17 cellular contexts compared by ENCODE assay signal in the genomic region with DNA sequence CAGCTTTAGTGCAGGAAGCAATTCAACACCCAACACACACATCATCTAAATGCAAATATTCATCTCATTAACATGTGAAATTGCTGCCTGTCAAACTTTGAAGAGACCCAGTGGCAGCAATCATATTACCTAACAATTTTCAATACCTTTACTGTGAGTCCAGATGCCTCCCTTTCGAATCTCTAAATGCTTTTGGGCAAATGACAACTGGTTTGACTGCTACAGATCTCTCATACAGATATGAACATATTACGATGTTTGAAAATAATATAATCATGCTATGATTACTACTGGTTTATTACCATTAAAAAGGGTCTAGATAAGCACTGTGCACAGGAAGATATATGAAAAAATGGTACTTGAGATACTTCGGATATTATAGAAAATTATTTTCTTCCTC.
DNase-seq lines count a peak whose midpoint lies in the region; ATAC-seq and TF ChIP-seq lines count a peak whose summit lies in the region.
"Had no signal": no experiment of that assay in that cellular context is flagged by ENCODE, and none has a peak within 500 bp of the region (broad histone marks: within the 10 kb centered on the region; RNA-seq: fewer than 3 reads in every experiment).

No MANE protein-coding gene starts in this region.

- no peak for TF ChIP-seq POLR2A in gastroesophageal sphincter (IDR thresholded peaks at IDR 0.05)
- TF ChIP-seq POLR2A in uterus (IDR thresholded peaks at IDR 0.05), result no peak

- 84 to 92% methylated on average over 3 of the region's 3 CpGs for WGBS in gastroesophageal sphincter (ENCODE audit: low coverage in 1 of 2), 2 donors

- TF ChIP-seq CTCF in brain (conservative IDR thresholded peaks at IDR 0.05) (no peak), gastroesophageal sphincter (IDR thresholded peaks at IDR 0.05) (no peak), uterus (IDR thresholded peaks at IDR 0.05) (no peak)

- no peaks in the 10 kb centered on the region for H3K27me3 ChIP-seq in gastroesophageal sphincter
- H3K27me3 ChIP-seq in rectal smooth muscle tissue (ENCODE audit: control insufficient read depth, insufficient read depth, low read length), result no peaks in the 10 kb centered on the region
- H3K27me3 ChIP-seq in uterus, result no peaks in the 10 kb centered on the region
- no peaks in the 10 kb centered on the region for H3K27me3 ChIP-seq in effector memory CD4-positive, alpha-beta T cell (replicated peaks; ENCODE audit: control insufficient read depth, insufficient read depth, low read length, poor library complexity, severe bottlenecking)
- H3K27me3 ChIP-seq: BLaER1 had no signal

- H3K36me3 ChIP-seq in gastroesophageal sphincter, result peaks cover 0 to 9% of the 10 kb centered on the region in 2 donors
- no peaks in the 10 kb centered on the region for H3K36me3 ChIP-seq in rectal smooth muscle tissue (ENCODE audit: control insufficient read depth, insufficient read depth, low read length)
- H3K36me3 ChIP-seq in uterus, result no peaks in the 10 kb centered on the region
- no peaks in the 10 kb centered on the region for H3K36me3 ChIP-seq in effector memory CD4-positive, alpha-beta T cell (ENCODE audit: control insufficient read depth, insufficient read depth, low read length)
- H3K36me3 ChIP-seq: BLaER1 had no signal

- H3K4me3 ChIP-seq in gastroesophageal sphincter (no peak overlapping the region), rectal smooth muscle tissue (ENCODE audit: low read length) (no peak overlapping the region), uterus (no peak overlapping the region)
- H3K4me3 ChIP-seq in effector memory CD4-positive, alpha-beta T cell (ENCODE audit: insufficient read depth, low read depth, low read length, poor library complexity, severe bottlenecking), result no peak overlapping the region
- H3K4me3 ChIP-seq: BLaER1, GM23248 had no signal

- H3K4me3 Mint-ChIP-seq in brain, result no peak overlapping the region
- H3K4me3 Mint-ChIP-seq: CD8-positive, alpha-beta memory T cell had no signal

- no peaks in the 10 kb centered on the region for H3K27me3 Mint-ChIP-seq in brain
- H3K27me3 Mint-ChIP-seq: CD8-positive, alpha-beta memory T cell had no signal

- H3K27ac Mint-ChIP-seq in brain, result peak overlapping the region in 4 of 5 experiments; percentile 46 to 84 (median 72)
- H3K27ac Mint-ChIP-seq: CD8-positive, alpha-beta memory T cell had no signal

- peaks cover 0 to 2% (median 0%) of the 10 kb centered on the region in 5 experiments for H3K9me3 Mint-ChIP-seq in brain

- no peak overlapping the region for H3K9ac ChIP-seq in rectal smooth muscle tissue (ENCODE audit: low read length)
- H3K9ac ChIP-seq: BLaER1, GM23248 had no signal

- intact Hi-C loops in uterus (cut with DNase I; ENCODE audit: low total_unique reads), result no loop called here

- H3K27ac ChIP-seq in gastroesophageal sphincter (peak overlapping the region; percentile 51 to 87 (median 80)), rectal smooth muscle tissue (ENCODE audit: low read depth, low read length) (peak overlapping the region; percentile 80), uterus (peak overlapping the region; percentile 53 to 61), substantia nigra (ENCODE audit: low read depth, low read length, poor library complexity, severe bottlenecking) (no peak overlapping the region)
- no peak overlapping the region for H3K27ac ChIP-seq in effector memory CD4-positive, alpha-beta T cell (ENCODE audit: insufficient read depth, low read length, poor library complexity, severe bottlenecking)
- H3K27ac ChIP-seq: BLaER1, GM23248, HL-60 had no signal

- DNase-seq in uterus, result no peak
- DNase-seq in substantia nigra (lab: John Stamatoyannopoulos, UW), result no peak
- no peak for DNase-seq in effector memory CD4-positive, alpha-beta T cell
- DNase-seq: 8988T; AML-193; Caco-2; CD8-positive, alpha-beta memory T cell; DND-41; GDM1; GM23248 had no signal

- ATAC-seq in gastroesophageal sphincter (no peak), GM21528 (IDR thresholded peaks at IDR 0.05; ENCODE audit: low FRiP score, unreplicated experiment) (no peak)
- ATAC-seq: HCT116 had no signal

- H3K9me3 ChIP-seq in gastroesophageal sphincter (no peaks in the 10 kb centered on the region), uterus (no peaks in the 10 kb centered on the region)
- no peaks in the 10 kb centered on the region for H3K9me3 ChIP-seq in effector memory CD4-positive, alpha-beta T cell (ENCODE audit: control insufficient read depth, low read length)
- H3K9me3 ChIP-seq: BLaER1, Caco-2 had no signal

- H3K4me1 ChIP-seq in gastroesophageal sphincter (peaks cover 0 to 74% (median 11%) of the 10 kb centered on the region in 3 donors), rectal smooth muscle tissue (ENCODE audit: control insufficient read depth, insufficient read depth, low read length) (peaks cover 40% of the 10 kb centered on the region), uterus (peaks cover 0 to 8% of the 10 kb centered on the region in 2 donors)
- H3K4me1 ChIP-seq in effector memory CD4-positive, alpha-beta T cell (ENCODE audit: control insufficient read depth, insufficient read depth, low read length, poor library complexity, severe bottlenecking), result no peaks in the 10 kb centered on the region
- H3K4me1 ChIP-seq: BLaER1 had no signal

- no peak for TF ChIP-seq EP300 in gastroesophageal sphincter (IDR thresholded peaks at IDR 0.05)

- peaks cover 63% of the 10 kb centered on the region for H3K4me1 Mint-ChIP-seq in brain
- H3K4me1 Mint-ChIP-seq: CD8-positive, alpha-beta memory T cell had no signal

- peaks cover 16% of the 10 kb centered on the region for H3K36me3 Mint-ChIP-seq in brain
- H3K36me3 Mint-ChIP-seq: CD8-positive, alpha-beta memory T cell had no signal

Comparison
In these comparisons a context has a peak if more than half of its experiments do, and no peak if none do; other contexts are left out.
1. H3K27ac ChIP-seq: peak in gastroesophageal sphincter (4 of 4), rectal smooth muscle tissue (single experiment) and uterus (2 of 2); none in substantia nigra (single experiment) and effector memory CD4-positive, alpha-beta T cell (single experiment).